Comparison of ENCODE assay signal across 8 cellular contexts in the genomic region with DNA sequence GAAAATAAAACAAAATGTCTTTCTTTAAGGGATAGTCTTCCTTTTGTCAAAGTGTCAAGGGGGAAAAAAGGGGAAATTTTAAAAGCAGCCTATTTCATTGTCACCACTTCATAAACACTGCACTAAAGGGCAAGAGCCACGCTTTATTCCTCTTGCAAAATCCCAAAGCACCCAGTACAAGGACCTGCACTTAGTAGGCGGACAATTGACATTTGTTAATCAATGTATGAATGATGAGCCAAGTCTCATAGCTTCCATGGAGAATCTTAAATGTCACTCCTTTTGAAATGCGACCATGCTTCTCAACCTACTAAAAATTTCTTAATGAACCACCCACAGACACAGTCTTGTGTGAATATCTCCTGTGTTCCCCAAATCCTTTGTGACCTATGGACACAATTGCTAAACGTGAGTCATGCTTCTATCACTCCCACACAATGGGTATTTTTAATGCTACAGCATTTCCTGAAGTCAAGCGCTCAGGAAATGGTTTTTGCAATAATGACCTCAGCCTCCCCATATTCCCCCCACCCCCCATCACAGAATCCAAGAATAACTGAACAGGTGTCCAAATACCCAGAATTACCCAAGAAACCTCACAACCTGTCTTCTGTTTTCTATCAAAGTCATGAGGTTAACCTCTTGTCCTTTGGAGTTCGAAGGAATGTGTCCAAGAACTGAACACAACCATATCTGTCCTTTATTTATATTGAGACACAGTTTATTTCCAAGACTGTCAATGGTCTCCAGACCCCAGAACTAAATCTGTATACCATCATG.
DNase-seq lines count a peak whose midpoint lies in the region; ATAC-seq and TF ChIP-seq lines count a peak whose summit lies in the region.

No MANE protein-coding gene starts in this region.

- H3K9me2 ChIP-seq in HCT116 (ENCODE audit: insufficient read depth) = no peaks in the 10 kb centered on the region

- dilution Hi-C loops in mammary epithelial cell (cut with HindIII; ENCODE audit: low sequenced_read_pairs) = no loop called here

- peak overlapping the region in 4 of 10 donors; percentile 30 to 54 (median 47) for H3K4me3 Mint-ChIP-seq in naive thymus-derived CD8-positive, alpha-beta T cell

- intact Hi-C loops in HCT116 (cut with micrococcal nuclease) = no loop called here
- intact Hi-C loops in mammary epithelial cell (cut with micrococcal nuclease) = no loop called here

- peak overlapping the region in 9 of 10 donors; percentile 22 to 90 (median 62) for H3K27ac Mint-ChIP-seq in naive thymus-derived CD8-positive, alpha-beta T cell

- ATAC-seq in HCT116 = peak; percentile 77
- no peak for ATAC-seq in naive thymus-derived CD8-positive, alpha-beta T cell
- ATAC-seq in HG02970 (IDR thresholded peaks at IDR 0.05; ENCODE audit: low FRiP score, unreplicated experiment) = no peak

- H2AFZ ChIP-seq in HCT116 (ENCODE audit: low read depth, low read length, poor library complexity, severe bottlenecking) (peak overlapping the region; percentile 58), mammary epithelial cell (ENCODE audit: low read depth, low read length) (no peak overlapping the region)

- H3K79me2 ChIP-seq in HCT116 (ENCODE audit: insufficient read depth, low read length) (no peaks in the 10 kb centered on the region), mammary epithelial cell (ENCODE audit: insufficient read depth, low read length) (no peaks in the 10 kb centered on the region)

- WGBS in mammary epithelial cell (ENCODE audit: low coverage, missing lambda C conversion rate) = 14% methylated on average over 6 of the region's 6 CpGs

- DNase-seq in GM13977 (ENCODE audit: low spot score) = peak; percentile 44
- DNase-seq in HCT116 (ENCODE audit: low read depth, low spot score) = peak; percentile 47
- peak; percentile 57 to 79 for DNase-seq in NOMO-1 (lab: John Stamatoyannopoulos, UW; ENCODE audit: unreplicated experiment in 2 of 2)
- DNase-seq in mammary epithelial cell = peak; percentile 96
- no peak for DNase-seq in naive thymus-derived CD8-positive, alpha-beta T cell
- DNase-seq in cerebellar cortex (ENCODE audit: low spot score) = no peak
- no peak for DNase-seq in NCI-H1417 (lab: John Stamatoyannopoulos, UW)

- RAD21 ChIA-PET in HCT116 (lab: Charles Lee; ENCODE audit: low non-redundant PET in 1 of 2, low total read pairs in 2 of 2, uncharacterized antibody in 2 of 2, unreplicated experiment in 2 of 2) = no interaction called here

- no peaks in the 10 kb centered on the region for H3K9me3 ChIP-seq in HCT116 (ENCODE audit: control insufficient read depth in 1 of 2, insufficient read depth in 1 of 2, low read depth in 1 of 2, low read length in 2 of 2)
- H3K9me3 ChIP-seq in mammary epithelial cell (replicated peaks; ENCODE audit: insufficient read depth, low read length) = no peaks in the 10 kb centered on the region

- H3K9ac ChIP-seq in HCT116 (ENCODE audit: low read length) (no peak overlapping the region), mammary epithelial cell (ENCODE audit: insufficient read depth, low read length) (no peak overlapping the region)

- H3K4me1 ChIP-seq in HCT116 (ENCODE audit: control insufficient read depth in 1 of 2, insufficient read depth in 2 of 2, low read length in 2 of 2) = peaks cover 8 to 25% of the 10 kb centered on the region in 2 experiments; a peak in 3 of 4 replicates
- peaks cover 18% of the 10 kb centered on the region for H3K4me1 ChIP-seq in mammary epithelial cell (ENCODE audit: insufficient read depth, low read length)

- peaks cover 14 to 72% (median 44%) of the 10 kb centered on the region in 4 donors for H3K4me1 Mint-ChIP-seq in naive thymus-derived CD8-positive, alpha-beta T cell

- no peaks in the 10 kb centered on the region for H3K27me3 Mint-ChIP-seq in naive thymus-derived CD8-positive, alpha-beta T cell

- TF ChIP-seq CTCF in GM13977 (IDR thresholded peaks at IDR 0.05; ENCODE audit: extremely low read depth, insufficient read depth, missing control alignments) (no peak), HCT116 (IDR thresholded peaks at IDR 0.05 in 2 of 3, conservative IDR thresholded peaks at IDR 0.05 in 1 of 3; ENCODE audit: borderline replicate concordance in 1 of 3, insufficient read depth in 1 of 3, low read depth in 2 of 3, low read length in 2 of 3) (no peak), mammary epithelial cell (conservative IDR thresholded peaks at IDR 0.05 in 1 of 2, IDR thresholded peaks at IDR 0.05 in 1 of 2; ENCODE audit: extremely low read depth in 1 of 2, insufficient read depth in 1 of 2, low read depth in 1 of 2, low read length in 2 of 2) (no peak)

- H3K9me3 Mint-ChIP-seq in naive thymus-derived CD8-positive, alpha-beta T cell = peaks cover 0 to 3% (median 0%) of the 10 kb centered on the region in 9 donors

- H3K36me3 ChIP-seq in HCT116 (ENCODE audit: control insufficient read depth in 1 of 2, insufficient read depth in 2 of 2, low read length in 2 of 2) (no peaks in the 10 kb centered on the region), mammary epithelial cell (ENCODE audit: insufficient read depth, low read length) (no peaks in the 10 kb centered on the region)

- POLR2A ChIA-PET in HCT116 (lab: Charles Lee) = no interaction called here
- POLR2A ChIA-PET in naive thymus-derived CD8-positive, alpha-beta T cell (lab: Charles Lee) = no interaction called here

- TF ChIP-seq RAD21 in HCT116 (IDR thresholded peaks at IDR 0.05; ENCODE audit: low read depth) = peak; percentile 20; the same call in 1 of the 2 replicates

- H3K36me3 Mint-ChIP-seq in naive thymus-derived CD8-positive, alpha-beta T cell = no peaks in the 10 kb centered on the region

- no peaks in the 10 kb centered on the region for H3K27me3 ChIP-seq in HCT116 (ENCODE audit: insufficient read depth, low read length)
- H3K27me3 ChIP-seq in mammary epithelial cell (ENCODE audit: insufficient read depth, low read length) = no peaks in the 10 kb centered on the region

- CTCF ChIA-PET in HCT116 (lab: Charles Lee) = no interaction called here
- CTCF ChIA-PET in mammary epithelial cell (lab: Charles Lee; ENCODE audit: low non-redundant PET) = no interaction called here

- in situ Hi-C loops in GM13977 (cut with MboI; ENCODE audit: low pct_unique_long_range_greater_than_20kb, low sequenced_read_pairs, unreplicated experiment) (no loop called here), mammary epithelial cell (cut with MboI; ENCODE audit: low sequenced_read_pairs in 2 of 2) (no loop called here)

- H3K4me2 ChIP-seq in HCT116 (ENCODE audit: low read length) (peak overlapping the region; percentile 55), mammary epithelial cell (ENCODE audit: insufficient read depth, low read depth, low read length) (no peak overlapping the region)

- BruUV-seq in HCT116 (replicated peaks; lab: Mats Ljungman, UMichigan) (no TSS peak), mammary epithelial cell (replicated peaks; lab: Mats Ljungman, UMichigan) (no TSS peak)

- H3K4me3 ChIP-seq in HCT116 (replicated peaks in 1 of 2; ENCODE audit: low read depth in 1 of 2, low read length in 2 of 2) = peak overlapping the region in 1 of 2 experiments; percentile 15; a peak in 1 of 4 replicates
- no peak overlapping the region for H3K4me3 ChIP-seq in mammary epithelial cell (replicated peaks in 1 of 3; ENCODE audit: insufficient read depth in 1 of 3, low read depth in 2 of 3, low read length in 3 of 3)

- H4K20me1 ChIP-seq in HCT116 (ENCODE audit: insufficient read depth) = no peaks in the 10 kb centered on the region
- no peaks in the 10 kb centered on the region for H4K20me1 ChIP-seq in mammary epithelial cell (ENCODE audit: insufficient read depth, low read length)

- H3K27ac ChIP-seq in HCT116 (ENCODE audit: low read depth, low read length) (no peak overlapping the region), mammary epithelial cell (ENCODE audit: insufficient read depth, low read depth, low read length) (no peak overlapping the region)

- TF ChIP-seq POLR2A in HCT116 (IDR thresholded peaks at IDR 0.05; ENCODE audit: borderline replicate concordance, extremely low read depth, insufficient read depth, insufficient read length) = no peak

TF ChIP-seq in HCT116, 20 proteins besides CTCF, POLR2A, EP300 and RAD21 (continues in another document):
- TF ChIP-seq EZH2 (IDR thresholded peaks at IDR 0.05) (no peak), EZH2phosphoT487 (IDR thresholded peaks at IDR 0.05; ENCODE audit: borderline replicate concordance) (no peak), ELF1 (IDR thresholded peaks at IDR 0.05; ENCODE audit: borderline replicate concordance, low read depth) (no peak), FOSL1 (IDR thresholded peaks at IDR 0.05; ENCODE audit: low read depth) (peak; percentile 84), SRF (IDR thresholded peaks at IDR 0.05; ENCODE audit: low read depth) (0 out of 2 replicates have a peak, but pooled peaks have one; percentile 39), CBX3 (IDR thresholded peaks at IDR 0.05; ENCODE audit: low read depth) (peak; percentile 71; the same call in 1 of the 2 replicates), SP1 (IDR thresholded peaks at IDR 0.05; ENCODE audit: low read depth) (peak; percentile 69), ZFX (IDR thresholded peaks at IDR 0.05) (no peak), CEBPB (IDR thresholded peaks at IDR 0.05; ENCODE audit: low read depth) (peak; percentile 82), JUND (IDR thresholded peaks at IDR 0.05) (peak; percentile 74), ZNF274 (IDR thresholded peaks at IDR 0.05; ENCODE audit: low read depth, low read length) (no peak), YY1 (IDR thresholded peaks at IDR 0.05; ENCODE audit: extremely low read depth, insufficient replicate concordance, low read depth, low read length) (no peak), EGR1 (IDR thresholded peaks at IDR 0.05; ENCODE audit: low read depth) (peak; percentile 85)
- TF ChIP-seq, protein P1, sequence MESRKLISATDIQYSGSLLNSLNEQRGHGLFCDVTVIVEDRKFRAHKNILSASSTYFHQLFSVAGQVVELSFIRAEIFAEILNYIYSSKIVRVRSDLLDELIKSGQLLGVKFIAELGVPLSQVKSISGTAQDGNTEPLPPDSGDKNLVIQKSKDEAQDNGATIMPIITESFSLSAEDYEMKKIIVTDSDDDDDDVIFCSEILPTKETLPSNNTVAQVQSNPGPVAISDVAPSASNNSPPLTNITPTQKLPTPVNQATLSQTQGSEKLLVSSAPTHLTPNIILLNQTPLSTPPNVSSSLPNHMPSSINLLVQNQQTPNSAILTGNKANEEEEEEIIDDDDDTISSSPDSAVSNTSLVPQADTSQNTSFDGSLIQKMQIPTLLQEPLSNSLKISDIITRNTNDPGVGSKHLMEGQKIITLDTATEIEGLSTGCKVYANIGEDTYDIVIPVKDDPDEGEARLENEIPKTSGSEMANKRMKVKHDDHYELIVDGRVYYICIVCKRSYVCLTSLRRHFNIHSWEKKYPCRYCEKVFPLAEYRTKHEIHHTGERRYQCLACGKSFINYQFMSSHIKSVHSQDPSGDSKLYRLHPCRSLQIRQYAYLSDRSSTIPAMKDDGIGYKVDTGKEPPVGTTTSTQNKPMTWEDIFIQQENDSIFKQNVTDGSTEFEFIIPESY (IDR thresholded peaks at IDR 0.05; ENCODE audit: extremely low read depth, insufficient replicate concordance, low read length) = no peak

Comparison
In these comparisons a context has a peak if more than half of its experiments do, and no peak if none do; other contexts are left out.
1. DNase-seq: peak in GM13977 (single experiment), HCT116 (single experiment), NOMO-1 (2 of 2) and mammary epithelial cell (single experiment); none in naive thymus-derived CD8-positive, alpha-beta T cell (0 of 10), cerebellar cortex (single experiment) and NCI-H1417 (0 of 3).